ENCODE assay signal across 1 cellular context in genomic region chr2:57886196-57886786, GRCh38.
TF ChIP-seq lines count a peak whose summit lies in the region.

No MANE protein-coding gene starts in this region.

TF ChIP-seq in H1, 55 proteins besides CTCF, POLR2A, EP300 and RAD21 (continued from another document):
- TF ChIP-seq USF2 (IDR thresholded peaks at IDR 0.05; ENCODE audit: low read length) (no peak), CHD2 (IDR thresholded peaks at IDR 0.05; ENCODE audit: low read length) (no peak), EGR1 (IDR thresholded peaks at IDR 0.05; ENCODE audit: borderline replicate concordance, low read depth, low read length) (no peak), FOSL1 (IDR thresholded peaks at IDR 0.05; ENCODE audit: insufficient read depth, low read depth, low read length) (no peak), YY1 (IDR thresholded peaks at IDR 0.05; ENCODE audit: low read depth, low read length) (no peak), GTF2F1 (IDR thresholded peaks at IDR 0.05; ENCODE audit: borderline replicate concordance, low read depth, low read length) (no peak)
